Comparison of ENCODE assay signal across 13 cellular contexts in genomic region chr10:74290703-74291102, GRCh38.
DNase-seq lines count a peak whose midpoint lies in the region; ATAC-seq, FAIRE-seq and TF ChIP-seq lines count a peak whose summit lies in the region.
"Had no signal": no experiment of that assay in that cellular context is flagged by ENCODE, and none has a peak within 500 bp of the region (broad histone marks: within the 10 kb centered on the region; RNA-seq: fewer than 3 reads in every experiment).

No MANE protein-coding gene starts in this region.

- no peak overlapping the region for H2AFZ ChIP-seq in keratinocyte (ENCODE audit: control insufficient read depth, low read length)

- H3K4me2 ChIP-seq in keratinocyte (ENCODE audit: control insufficient read depth, extremely low read depth, insufficient read depth, low read depth, low read length), result peak overlapping the region; percentile 63

- H3K4me1 Mint-ChIP-seq in MCF 10A (ENCODE audit: insufficient read depth, unreplicated experiment), result peaks cover 27% of the 10 kb centered on the region

- no peaks in the 10 kb centered on the region for H3K4me1 ChIP-seq in breast epithelium
- peaks cover 56% of the 10 kb centered on the region for H3K4me1 ChIP-seq in keratinocyte (ENCODE audit: control insufficient read depth, extremely low read depth, insufficient read depth, low read length)
- peaks cover 0 to 2% of the 10 kb centered on the region in 2 donors for H3K4me1 ChIP-seq in uterus
- H3K4me1 ChIP-seq: prostate gland had no signal

- H3K9me1 ChIP-seq in keratinocyte (ENCODE audit: control insufficient read depth, extremely low read depth, insufficient read depth, low read length), result no peaks in the 10 kb centered on the region

- dilution Hi-C loops in keratinocyte (cut with MboI; ENCODE audit: extremely low pct_ligation_motif_present, low sequenced_read_pairs), result no loop called here

- H3K36me3 ChIP-seq in breast epithelium (no peaks in the 10 kb centered on the region), bronchial epithelial cell (ENCODE audit: control insufficient read depth, insufficient read depth, low read length) (no peaks in the 10 kb centered on the region), keratinocyte (ENCODE audit: control insufficient read depth in 2 of 2, extremely low read depth in 1 of 2, insufficient read depth in 2 of 2, low read length in 2 of 2) (no peaks in the 10 kb centered on the region), uterus (no peaks in the 10 kb centered on the region)
- H3K36me3 ChIP-seq: MG63, prostate gland had no signal

- POLR2A ChIA-PET in MCF 10A (lab: Yijun Ruan, JAX), result interaction anchor here (0.7 to 4.6 kb wide), 3 partner anchors 8 to 942 kb away, joined by 3 to 46 read pairs (median 5); no protein-coding TSS in a partner anchor

- H3K4me3 ChIP-seq in breast epithelium, result no peak overlapping the region
- H3K4me3 ChIP-seq in bronchial epithelial cell (ENCODE audit: low read depth, low read length), result no peak overlapping the region
- no peak overlapping the region for H3K4me3 ChIP-seq in keratinocyte (ENCODE audit: control insufficient read depth in 2 of 3, extremely low read depth in 1 of 3, insufficient read depth in 2 of 3, low read depth in 1 of 3, low read length in 3 of 3)
- no peak overlapping the region for H3K4me3 ChIP-seq in uterus
- H3K4me3 ChIP-seq: lung, MG63, prostate gland had no signal

- H3K27me3 ChIP-seq in breast epithelium (no peaks in the 10 kb centered on the region), bronchial epithelial cell (ENCODE audit: control insufficient read depth, insufficient read depth, low read length) (no peaks in the 10 kb centered on the region), keratinocyte (ENCODE audit: control insufficient read depth, extremely low read depth, insufficient read depth, low read length) (no peaks in the 10 kb centered on the region), uterus (no peaks in the 10 kb centered on the region)
- H3K27me3 ChIP-seq: MG63 had no signal

- H3K9ac ChIP-seq in keratinocyte (ENCODE audit: control insufficient read depth, extremely low read depth, insufficient read depth, low read length), result no peak overlapping the region

- no peak for TF ChIP-seq CTCF in MCF 10A (IDR thresholded peaks at IDR 0.05; ENCODE audit: unreplicated experiment)
- TF ChIP-seq CTCF in breast epithelium (IDR thresholded peaks at IDR 0.05), result no peak
- no peak for TF ChIP-seq CTCF in bronchial epithelial cell (IDR thresholded peaks at IDR 0.05; ENCODE audit: insufficient read depth, low read length, severe bottlenecking)
- no peak for TF ChIP-seq CTCF in keratinocyte (optimal IDR thresholded peaks at IDR 0.05 in 1 of 3, IDR thresholded peaks at IDR 0.05 in 1 of 3, conservative IDR thresholded peaks at IDR 0.05 in 1 of 3; ENCODE audit: extremely low read depth in 1 of 3, insufficient read depth in 2 of 3, low read length in 3 of 3)
- TF ChIP-seq CTCF in uterus (IDR thresholded peaks at IDR 0.05), result no peak

- no peak overlapping the region for H3K4me3 Mint-ChIP-seq in MCF 10A (ENCODE audit: unreplicated experiment)

- H3K9me3 Mint-ChIP-seq in MCF 10A (ENCODE audit: unreplicated experiment), result peaks cover 2% of the 10 kb centered on the region

- no TSS peak for BruUV-seq in MCF 10A (replicated peaks; lab: Mats Ljungman, UMichigan)

- H3K27me3 Mint-ChIP-seq in MCF 10A (ENCODE audit: insufficient read depth, unreplicated experiment), result no peaks in the 10 kb centered on the region

- H3K79me2 ChIP-seq in keratinocyte (ENCODE audit: control insufficient read depth, insufficient read depth, low read length), result peaks cover 46% of the 10 kb centered on the region

- no peaks in the 10 kb centered on the region for H4K20me1 ChIP-seq in keratinocyte (ENCODE audit: control insufficient read depth, extremely low read depth, insufficient read depth, low read length)

- intact Hi-C loops in MCF 10A (cut with micrococcal nuclease), result no loop called here
- intact Hi-C loops in breast epithelium (cut with DNase I; ENCODE audit: low total_unique reads), result no loop called here
- intact Hi-C loops in uterus (cut with DNase I; ENCODE audit: low total_unique reads), result no loop called here

- FAIRE-seq in bronchial epithelial cell (lab: Jason Lieb, UNC), result no peak
- no peak for FAIRE-seq in keratinocyte (lab: Jason Lieb, UNC)

- H3K9me3 ChIP-seq in breast epithelium (no peaks in the 10 kb centered on the region), keratinocyte (ENCODE audit: control insufficient read depth, low read depth, low read length) (no peaks in the 10 kb centered on the region), uterus (no peaks in the 10 kb centered on the region)
- H3K9me3 ChIP-seq: MG63, prostate gland had no signal

- CTCF ChIA-PET in MCF 10A (lab: Yijun Ruan, JAX), result interaction anchor here (0.6 kb wide), 1 partner anchor 51 kb away, joined by 3 read pairs; no protein-coding TSS in a partner anchor

- peak; percentile 33 for DNase-seq in MCF 10A (ENCODE audit: unreplicated experiment)
- DNase-seq in breast epithelium (ENCODE audit: low spot score in 2 of 2), result no peak
- peak; percentile 27 for DNase-seq in bronchial epithelial cell (ENCODE audit: low read depth)
- no peak for DNase-seq in keratinocyte (ENCODE audit: low read depth, low spot score)
- no peak for DNase-seq in uterus
- DNase-seq in AML-193 (lab: John Stamatoyannopoulos, UW), result no peak
- DNase-seq in DMS 273 (lab: John Stamatoyannopoulos, UW; ENCODE audit: unreplicated experiment), result no peak
- DNase-seq: ACHN, MG63, NCI-H524 treated with DMSO at 0.1 percent for 48 hours had no signal

- no peak overlapping the region for H3K27ac ChIP-seq in breast epithelium
- peak overlapping the region; percentile 38 for H3K27ac ChIP-seq in keratinocyte (ENCODE audit: control insufficient read depth, insufficient read depth, low read length)
- peak overlapping the region; percentile 74 to 86 for H3K27ac ChIP-seq in uterus
- H3K27ac ChIP-seq: prostate gland had no signal

- ATAC-seq in GM18867 (IDR thresholded peaks at IDR 0.05; ENCODE audit: unreplicated experiment), result no peak

- TF ChIP-seq POLR2A in breast epithelium (IDR thresholded peaks at IDR 0.05), result no peak
- no peak for TF ChIP-seq POLR2A in uterus (IDR thresholded peaks at IDR 0.05)

- peaks cover 6% of the 10 kb centered on the region for H3K36me3 Mint-ChIP-seq in MCF 10A (ENCODE audit: insufficient read depth, unreplicated experiment)

- H3K27ac Mint-ChIP-seq in MCF 10A (ENCODE audit: low read depth, unreplicated experiment), result peak overlapping the region; percentile 72

Comparison
In these comparisons a context has a peak if more than half of its experiments do, and no peak if none do; other contexts are left out.
1. DNase-seq: peak in MCF 10A (single experiment) and bronchial epithelial cell (single experiment); none in breast epithelium (0 of 2), keratinocyte (single experiment), uterus (0 of 2), AML-193 (0 of 2) and DMS 273 (single experiment).
2. H3K27ac ChIP-seq: peak in keratinocyte (single experiment) and uterus (2 of 2); none in breast epithelium (0 of 2).